ENCODE assay signal across 9 cellular contexts in the genomic region with DNA sequence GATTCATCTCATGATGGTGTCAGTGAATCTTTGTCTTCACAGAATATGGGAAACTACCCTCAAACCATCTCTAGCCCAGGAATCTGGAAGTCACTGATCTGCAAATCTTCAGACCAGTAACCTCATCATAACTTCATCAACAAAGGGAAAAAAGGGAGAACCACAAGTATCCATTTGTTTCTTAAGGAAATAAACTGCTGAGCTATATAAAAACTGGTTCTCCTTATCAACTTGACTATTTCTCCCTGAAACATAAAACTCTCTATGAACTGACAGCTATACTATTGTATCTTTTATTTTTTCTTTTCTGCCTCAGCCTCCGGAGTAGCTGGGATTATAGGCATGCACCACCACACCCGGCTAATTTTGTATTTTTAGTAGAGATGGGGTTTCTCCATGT.
"Had no signal": no experiment of that assay in that cellular context is flagged by ENCODE, and none has a peak within 500 bp of the region (broad histone marks: within the 10 kb centered on the region; RNA-seq: fewer than 3 reads in every experiment).

No MANE protein-coding gene starts in this region.

- H3K9me3 Mint-ChIP-seq: HFFc6 had no signal

- H2AFZ ChIP-seq: GM23248 had no signal

- H3K4me3 Mint-ChIP-seq: HFFc6 had no signal

- H3K9me3 ChIP-seq: HAP-1 had no signal

- DNase-seq: GM23248, GOT3, H7, HFFc6, KBM-7 had no signal

- H3K27ac Mint-ChIP-seq: HFFc6 had no signal

- H3K4me2 ChIP-seq: KMS-11 had no signal

- H3K9ac ChIP-seq: GM23248, KMS-11 had no signal

- FAIRE-seq: HTR-8/SVneo had no signal

- H3K4me1 ChIP-seq: HAP-1 had no signal

- ATAC-seq: HCT116 had no signal

- H3K4me3 ChIP-seq: GM23248, HAP-1 had no signal

- H3K27ac ChIP-seq: GM23248, KMS-11 had no signal
